Comparison of ENCODE assay signal across 3 cellular contexts in the genomic region with DNA sequence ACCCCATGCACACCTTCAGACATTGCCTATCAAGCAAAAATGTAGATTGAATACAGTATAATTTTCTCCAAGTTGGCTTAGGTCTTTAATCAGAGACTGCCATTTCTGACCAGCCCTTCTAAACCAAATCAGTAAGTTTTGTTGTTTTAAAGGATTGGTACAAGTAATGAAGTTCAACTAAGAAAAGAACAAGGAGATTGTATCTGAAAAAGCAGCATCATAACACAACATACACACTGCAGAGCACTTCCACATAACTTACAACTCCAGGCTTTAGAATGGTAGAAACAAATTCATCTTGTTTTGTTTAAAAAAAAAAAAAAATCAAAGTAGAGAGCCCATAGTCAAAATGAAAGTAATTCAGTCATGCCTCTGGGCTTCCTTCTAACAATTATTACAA.
TF ChIP-seq lines count a peak whose summit lies in the region.

No MANE protein-coding gene starts in this region.

TF ChIP-seq in HepG2, 621 proteins besides CTCF, POLR2A, EP300 and RAD21:
- TF ChIP-seq ZNF331 (CRISPR knock-in tag; IDR thresholded peaks at IDR 0.05) = peak; percentile 99
- TF ChIP-seq, protein P1, sequence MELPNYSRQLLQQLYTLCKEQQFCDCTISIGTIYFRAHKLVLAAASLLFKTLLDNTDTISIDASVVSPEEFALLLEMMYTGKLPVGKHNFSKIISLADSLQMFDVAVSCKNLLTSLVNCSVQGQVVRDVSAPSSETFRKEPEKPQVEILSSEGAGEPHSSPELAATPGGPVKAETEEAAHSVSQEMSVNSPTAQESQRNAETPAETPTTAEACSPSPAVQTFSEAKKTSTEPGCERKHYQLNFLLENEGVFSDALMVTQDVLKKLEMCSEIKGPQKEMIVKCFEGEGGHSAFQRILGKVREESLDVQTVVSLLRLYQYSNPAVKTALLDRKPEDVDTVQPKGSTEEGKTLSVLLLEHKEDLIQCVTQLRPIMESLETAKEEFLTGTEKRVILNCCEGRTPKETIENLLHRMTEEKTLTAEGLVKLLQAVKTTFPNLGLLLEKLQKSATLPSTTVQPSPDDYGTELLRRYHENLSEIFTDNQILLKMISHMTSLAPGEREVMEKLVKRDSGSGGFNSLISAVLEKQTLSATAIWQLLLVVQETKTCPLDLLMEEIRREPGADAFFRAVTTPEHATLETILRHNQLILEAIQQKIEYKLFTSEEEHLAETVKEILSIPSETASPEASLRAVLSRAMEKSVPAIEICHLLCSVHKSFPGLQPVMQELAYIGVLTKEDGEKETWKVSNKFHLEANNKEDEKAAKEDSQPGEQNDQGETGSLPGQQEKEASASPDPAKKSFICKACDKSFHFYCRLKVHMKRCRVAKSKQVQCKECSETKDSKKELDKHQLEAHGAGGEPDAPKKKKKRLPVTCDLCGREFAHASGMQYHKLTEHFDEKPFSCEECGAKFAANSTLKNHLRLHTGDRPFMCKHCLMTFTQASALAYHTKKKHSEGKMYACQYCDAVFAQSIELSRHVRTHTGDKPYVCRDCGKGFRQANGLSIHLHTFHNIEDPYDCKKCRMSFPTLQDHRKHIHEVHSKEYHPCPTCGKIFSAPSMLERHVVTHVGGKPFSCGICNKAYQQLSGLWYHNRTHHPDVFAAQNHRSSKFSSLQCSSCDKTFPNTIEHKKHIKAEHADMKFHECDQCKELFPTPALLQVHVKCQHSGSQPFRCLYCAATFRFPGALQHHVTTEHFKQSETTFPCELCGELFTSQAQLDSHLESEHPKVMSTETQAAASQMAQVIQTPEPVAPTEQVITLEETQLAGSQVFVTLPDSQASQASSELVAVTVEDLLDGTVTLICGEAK (IDR thresholded peaks at IDR 0.05) = no peak
- TF ChIP-seq, protein P1 (CRISPR knock-in tag; IDR thresholded peaks at IDR 0.05) = no peak

TF ChIP-seq in GM23338, 12 proteins besides CTCF, POLR2A, EP300 and RAD21:
- TF ChIP-seq ZNF331 (CRISPR knock-in tag; IDR thresholded peaks at IDR 0.05; ENCODE audit: low read depth) (peak; percentile 80), CREB1 (CRISPR knock-in tag; IDR thresholded peaks at IDR 0.05; ENCODE audit: low read depth) (no peak)
TF ChIP-seq in GM23338: peak in this region for 1.

TF ChIP-seq in HEK293, 187 proteins besides CTCF, POLR2A, EP300 and RAD21:
- TF ChIP-seq REPIN1 (tag by site-specific recombination; IDR thresholded peaks at IDR 0.05; ENCODE audit: low read depth) (no peak), ZNF571 (tag by site-specific recombination; IDR thresholded peaks at IDR 0.05) (no peak), SETDB1 (IDR thresholded peaks at IDR 0.05; ENCODE audit: insufficient read length, low read length) (peak; percentile 62), ZFP37 (tag by site-specific recombination; IDR thresholded peaks at IDR 0.05) (no peak)
- TF ChIP-seq, protein P2, sequence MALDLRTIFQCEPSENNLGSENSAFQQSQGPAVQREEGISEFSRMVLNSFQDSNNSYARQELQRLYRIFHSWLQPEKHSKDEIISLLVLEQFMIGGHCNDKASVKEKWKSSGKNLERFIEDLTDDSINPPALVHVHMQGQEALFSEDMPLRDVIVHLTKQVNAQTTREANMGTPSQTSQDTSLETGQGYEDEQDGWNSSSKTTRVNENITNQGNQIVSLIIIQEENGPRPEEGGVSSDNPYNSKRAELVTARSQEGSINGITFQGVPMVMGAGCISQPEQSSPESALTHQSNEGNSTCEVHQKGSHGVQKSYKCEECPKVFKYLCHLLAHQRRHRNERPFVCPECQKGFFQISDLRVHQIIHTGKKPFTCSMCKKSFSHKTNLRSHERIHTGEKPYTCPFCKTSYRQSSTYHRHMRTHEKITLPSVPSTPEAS (tag by site-specific recombination; IDR thresholded peaks at IDR 0.05) = no peak
